1 cellular context compared by ENCODE assay signal in genomic region chr2:215685218-215685962, GRCh38.
TF ChIP-seq lines count a peak whose summit lies in the region.

No MANE protein-coding gene starts in this region.

TF ChIP-seq in IMR-90, 13 proteins besides CTCF, POLR2A, EP300 and RAD21:
- TF ChIP-seq RCOR1 (IDR thresholded peaks at IDR 0.05; ENCODE audit: insufficient replicate concordance, low read length) (no peak), CHD1 (IDR thresholded peaks at IDR 0.05; ENCODE audit: low read depth, low read length) (no peak), BHLHE40 (IDR thresholded peaks at IDR 0.05; ENCODE audit: low read depth, low read length) (no peak), NFE2L2 (IDR thresholded peaks at IDR 0.05; ENCODE audit: low read depth, low read length) (no peak), MAZ (IDR thresholded peaks at IDR 0.05; ENCODE audit: borderline replicate concordance, low read depth, low read length) (no peak), MAFK (IDR thresholded peaks at IDR 0.05; ENCODE audit: low read depth, low read length) (peak; percentile 53; the same call in 1 of the 2 replicates), ELK1 (IDR thresholded peaks at IDR 0.05; ENCODE audit: borderline replicate concordance, low read depth, low read length) (no peak), CEBPB (IDR thresholded peaks at IDR 0.05; ENCODE audit: low read depth, low read length) (no peak), RFX5 (IDR thresholded peaks at IDR 0.05; ENCODE audit: low read depth, low read length) (no peak)
